In the genomic region with DNA sequence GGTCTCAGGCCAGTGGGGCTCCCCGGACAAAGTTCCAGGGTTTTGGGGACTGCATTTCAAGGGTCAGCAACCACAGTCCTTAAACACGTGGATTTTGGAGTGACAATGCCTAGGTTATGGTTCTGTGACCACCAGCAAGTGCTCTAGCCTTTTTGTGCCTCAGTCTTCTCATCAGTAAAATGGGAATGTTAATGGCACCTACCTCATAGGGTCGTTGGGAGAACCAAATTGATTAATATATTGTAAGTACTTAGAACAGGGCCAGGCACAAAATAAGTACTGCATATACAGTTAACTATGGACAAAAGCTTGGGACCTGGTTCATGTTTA, we compare ENCODE assay signal across 1 cellular context.
A peak's percentile ranks its signal among the peaks of the same experiment; 100 is the strongest.
TF ChIP-seq lines count a peak whose summit lies in the region.

No MANE protein-coding gene starts in this region.

TF ChIP-seq in H1, 55 proteins besides CTCF, POLR2A, EP300 and RAD21:
- TF ChIP-seq KDM1A (IDR thresholded peaks at IDR 0.05; ENCODE audit: borderline replicate concordance, low read length) (peak; percentile 96), BCL11A (IDR thresholded peaks at IDR 0.05; ENCODE audit: low read depth in 2 of 2, low read length in 2 of 2) (no peak), RBBP5 (IDR thresholded peaks at IDR 0.05; ENCODE audit: borderline replicate concordance, low read depth, low read length) (no peak), HDAC2 (IDR thresholded peaks at IDR 0.05; ENCODE audit: borderline replicate concordance in 1 of 2, low read depth in 2 of 2, low read length in 2 of 2) (peak in 1 of 2 experiments; percentile 76; a peak in 1 of 4 replicates), SRF (IDR thresholded peaks at IDR 0.05; ENCODE audit: low read depth, low read length) (no peak), TBP (IDR thresholded peaks at IDR 0.05; ENCODE audit: low read depth, low read length) (no peak)
- TF ChIP-seq, protein P1, sequence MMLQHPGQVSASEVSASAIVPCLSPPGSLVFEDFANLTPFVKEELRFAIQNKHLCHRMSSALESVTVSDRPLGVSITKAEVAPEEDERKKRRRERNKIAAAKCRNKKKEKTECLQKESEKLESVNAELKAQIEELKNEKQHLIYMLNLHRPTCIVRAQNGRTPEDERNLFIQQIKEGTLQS (IDR thresholded peaks at IDR 0.05; ENCODE audit: insufficient read depth, low read depth, low read length), result no peak
- TF ChIP-seq, protein P2, sequence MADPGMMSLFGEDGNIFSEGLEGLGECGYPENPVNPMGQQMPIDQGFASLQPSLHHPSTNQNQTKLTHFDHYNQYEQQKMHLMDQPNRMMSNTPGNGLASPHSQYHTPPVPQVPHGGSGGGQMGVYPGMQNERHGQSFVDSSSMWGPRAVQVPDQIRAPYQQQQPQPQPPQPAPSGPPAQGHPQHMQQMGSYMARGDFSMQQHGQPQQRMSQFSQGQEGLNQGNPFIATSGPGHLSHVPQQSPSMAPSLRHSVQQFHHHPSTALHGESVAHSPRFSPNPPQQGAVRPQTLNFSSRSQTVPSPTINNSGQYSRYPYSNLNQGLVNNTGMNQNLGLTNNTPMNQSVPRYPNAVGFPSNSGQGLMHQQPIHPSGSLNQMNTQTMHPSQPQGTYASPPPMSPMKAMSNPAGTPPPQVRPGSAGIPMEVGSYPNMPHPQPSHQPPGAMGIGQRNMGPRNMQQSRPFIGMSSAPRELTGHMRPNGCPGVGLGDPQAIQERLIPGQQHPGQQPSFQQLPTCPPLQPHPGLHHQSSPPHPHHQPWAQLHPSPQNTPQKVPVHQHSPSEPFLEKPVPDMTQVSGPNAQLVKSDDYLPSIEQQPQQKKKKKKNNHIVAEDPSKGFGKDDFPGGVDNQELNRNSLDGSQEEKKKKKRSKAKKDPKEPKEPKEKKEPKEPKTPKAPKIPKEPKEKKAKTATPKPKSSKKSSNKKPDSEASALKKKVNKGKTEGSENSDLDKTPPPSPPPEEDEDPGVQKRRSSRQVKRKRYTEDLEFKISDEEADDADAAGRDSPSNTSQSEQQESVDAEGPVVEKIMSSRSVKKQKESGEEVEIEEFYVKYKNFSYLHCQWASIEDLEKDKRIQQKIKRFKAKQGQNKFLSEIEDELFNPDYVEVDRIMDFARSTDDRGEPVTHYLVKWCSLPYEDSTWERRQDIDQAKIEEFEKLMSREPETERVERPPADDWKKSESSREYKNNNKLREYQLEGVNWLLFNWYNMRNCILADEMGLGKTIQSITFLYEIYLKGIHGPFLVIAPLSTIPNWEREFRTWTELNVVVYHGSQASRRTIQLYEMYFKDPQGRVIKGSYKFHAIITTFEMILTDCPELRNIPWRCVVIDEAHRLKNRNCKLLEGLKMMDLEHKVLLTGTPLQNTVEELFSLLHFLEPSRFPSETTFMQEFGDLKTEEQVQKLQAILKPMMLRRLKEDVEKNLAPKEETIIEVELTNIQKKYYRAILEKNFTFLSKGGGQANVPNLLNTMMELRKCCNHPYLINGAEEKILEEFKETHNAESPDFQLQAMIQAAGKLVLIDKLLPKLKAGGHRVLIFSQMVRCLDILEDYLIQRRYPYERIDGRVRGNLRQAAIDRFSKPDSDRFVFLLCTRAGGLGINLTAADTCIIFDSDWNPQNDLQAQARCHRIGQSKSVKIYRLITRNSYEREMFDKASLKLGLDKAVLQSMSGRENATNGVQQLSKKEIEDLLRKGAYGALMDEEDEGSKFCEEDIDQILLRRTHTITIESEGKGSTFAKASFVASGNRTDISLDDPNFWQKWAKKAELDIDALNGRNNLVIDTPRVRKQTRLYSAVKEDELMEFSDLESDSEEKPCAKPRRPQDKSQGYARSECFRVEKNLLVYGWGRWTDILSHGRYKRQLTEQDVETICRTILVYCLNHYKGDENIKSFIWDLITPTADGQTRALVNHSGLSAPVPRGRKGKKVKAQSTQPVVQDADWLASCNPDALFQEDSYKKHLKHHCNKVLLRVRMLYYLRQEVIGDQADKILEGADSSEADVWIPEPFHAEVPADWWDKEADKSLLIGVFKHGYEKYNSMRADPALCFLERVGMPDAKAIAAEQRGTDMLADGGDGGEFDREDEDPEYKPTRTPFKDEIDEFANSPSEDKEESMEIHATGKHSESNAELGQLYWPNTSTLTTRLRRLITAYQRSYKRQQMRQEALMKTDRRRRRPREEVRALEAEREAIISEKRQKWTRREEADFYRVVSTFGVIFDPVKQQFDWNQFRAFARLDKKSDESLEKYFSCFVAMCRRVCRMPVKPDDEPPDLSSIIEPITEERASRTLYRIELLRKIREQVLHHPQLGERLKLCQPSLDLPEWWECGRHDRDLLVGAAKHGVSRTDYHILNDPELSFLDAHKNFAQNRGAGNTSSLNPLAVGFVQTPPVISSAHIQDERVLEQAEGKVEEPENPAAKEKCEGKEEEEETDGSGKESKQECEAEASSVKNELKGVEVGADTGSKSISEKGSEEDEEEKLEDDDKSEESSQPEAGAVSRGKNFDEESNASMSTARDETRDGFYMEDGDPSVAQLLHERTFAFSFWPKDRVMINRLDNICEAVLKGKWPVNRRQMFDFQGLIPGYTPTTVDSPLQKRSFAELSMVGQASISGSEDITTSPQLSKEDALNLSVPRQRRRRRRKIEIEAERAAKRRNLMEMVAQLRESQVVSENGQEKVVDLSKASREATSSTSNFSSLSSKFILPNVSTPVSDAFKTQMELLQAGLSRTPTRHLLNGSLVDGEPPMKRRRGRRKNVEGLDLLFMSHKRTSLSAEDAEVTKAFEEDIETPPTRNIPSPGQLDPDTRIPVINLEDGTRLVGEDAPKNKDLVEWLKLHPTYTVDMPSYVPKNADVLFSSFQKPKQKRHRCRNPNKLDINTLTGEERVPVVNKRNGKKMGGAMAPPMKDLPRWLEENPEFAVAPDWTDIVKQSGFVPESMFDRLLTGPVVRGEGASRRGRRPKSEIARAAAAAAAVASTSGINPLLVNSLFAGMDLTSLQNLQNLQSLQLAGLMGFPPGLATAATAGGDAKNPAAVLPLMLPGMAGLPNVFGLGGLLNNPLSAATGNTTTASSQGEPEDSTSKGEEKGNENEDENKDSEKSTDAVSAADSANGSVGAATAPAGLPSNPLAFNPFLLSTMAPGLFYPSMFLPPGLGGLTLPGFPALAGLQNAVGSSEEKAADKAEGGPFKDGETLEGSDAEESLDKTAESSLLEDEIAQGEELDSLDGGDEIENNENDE (IDR thresholded peaks at IDR 0.05; ENCODE audit: insufficient replicate concordance, low read length), result no peak
- TF ChIP-seq, protein P3, sequence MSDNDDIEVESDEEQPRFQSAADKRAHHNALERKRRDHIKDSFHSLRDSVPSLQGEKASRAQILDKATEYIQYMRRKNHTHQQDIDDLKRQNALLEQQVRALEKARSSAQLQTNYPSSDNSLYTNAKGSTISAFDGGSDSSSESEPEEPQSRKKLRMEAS (IDR thresholded peaks at IDR 0.05), result no peak
- TF ChIP-seq, protein P4, sequence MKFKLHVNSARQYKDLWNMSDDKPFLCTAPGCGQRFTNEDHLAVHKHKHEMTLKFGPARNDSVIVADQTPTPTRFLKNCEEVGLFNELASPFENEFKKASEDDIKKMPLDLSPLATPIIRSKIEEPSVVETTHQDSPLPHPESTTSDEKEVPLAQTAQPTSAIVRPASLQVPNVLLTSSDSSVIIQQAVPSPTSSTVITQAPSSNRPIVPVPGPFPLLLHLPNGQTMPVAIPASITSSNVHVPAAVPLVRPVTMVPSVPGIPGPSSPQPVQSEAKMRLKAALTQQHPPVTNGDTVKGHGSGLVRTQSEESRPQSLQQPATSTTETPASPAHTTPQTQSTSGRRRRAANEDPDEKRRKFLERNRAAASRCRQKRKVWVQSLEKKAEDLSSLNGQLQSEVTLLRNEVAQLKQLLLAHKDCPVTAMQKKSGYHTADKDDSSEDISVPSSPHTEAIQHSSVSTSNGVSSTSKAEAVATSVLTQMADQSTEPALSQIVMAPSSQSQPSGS (IDR thresholded peaks at IDR 0.05; ENCODE audit: low read length), result no peak
TF ChIP-seq in H1: peak in this region for 2.
